In genomic region chr4:183503497-183504063, GRCh38 we compare ENCODE assay signal across 8 cellular contexts. TPM values are rescaled to one million over a fixed set of nuclear protein-coding genes. Genes with fewer than 3 reads are reported as not detected.
DNase-seq lines count a peak whose midpoint lies in the region; ATAC-seq and TF ChIP-seq lines count a peak whose summit lies in the region.

No MANE protein-coding gene starts in this region.

- H3K4me3 ChIP-seq in OCI-LY1 (ENCODE audit: low read depth, low read length, poor library complexity, severe bottlenecking) (peak overlapping the region; percentile 86), endodermal cell (ENCODE audit: low read length) (peak overlapping the region; percentile 93), osteoblast (ENCODE audit: insufficient read depth, low read length) (peak overlapping the region; percentile 90)

- H3K4me1 ChIP-seq in OCI-LY1 (ENCODE audit: insufficient read depth, low read length, severe bottlenecking): peaks cover 44% of the 10 kb centered on the region
- H3K4me1 ChIP-seq in endodermal cell (ENCODE audit: control insufficient read depth, insufficient read depth, low read length): no peaks in the 10 kb centered on the region
- H3K4me1 ChIP-seq in osteoblast (ENCODE audit: insufficient read depth, low read length): peaks cover 9% of the 10 kb centered on the region

- H3K79me2 ChIP-seq in OCI-LY1 (ENCODE audit: insufficient read depth, low read length) (peaks cover 35% of the 10 kb centered on the region), osteoblast (ENCODE audit: insufficient read depth, low read length) (peaks cover 45% of the 10 kb centered on the region)

- no peaks in the 10 kb centered on the region for H3K36me3 Mint-ChIP-seq in endodermal cell (ENCODE audit: low read depth)

- H3F3A ChIP-seq in OCI-LY1 (ENCODE audit: insufficient read depth, low read length): no peaks in the 10 kb centered on the region

- DNase-seq in stimulated activated CD4-positive, alpha-beta T cell treated with anti-CD3 and anti-CD28 coated beads, TNF-alpha, amount 100 ng/mL, for 1 hour (ENCODE audit: low read depth in 3 of 3, low spot score in 1 of 3): peak in 2 of 3 donors; percentile 7 to 22
- DNase-seq in stimulated activated CD4-positive, alpha-beta T cell treated with anti-CD3 and anti-CD28 coated beads, Interleukin-2, amount 100 ng/mL, for 48 hours: no peak
- DNase-seq in endodermal cell (no peak), osteoblast (ENCODE audit: insufficient read length, low spot score, missing footprints) (peak; percentile 81), GM13977 (ENCODE audit: low spot score) (no peak), putamen (ENCODE audit: low spot score) (no peak)

- in situ Hi-C loops in GM13977 (cut with MboI; ENCODE audit: low pct_unique_long_range_greater_than_20kb, low sequenced_read_pairs, unreplicated experiment): no loop called here

- ATAC-seq in HG02759 (IDR thresholded peaks at IDR 0.05; ENCODE audit: unreplicated experiment): peak; percentile 3

- WGBS in endodermal cell (ENCODE audit: insufficient coverage in 1 of 2, insufficient read length in 1 of 2), 2 experiments: 0% methylated on average over 13 to 15 of the region's 15 CpGs

- H3K27ac ChIP-seq in OCI-LY1 (ENCODE audit: low read depth, low read length, poor library complexity, severe bottlenecking) (peak overlapping the region; percentile 84), endodermal cell (ENCODE audit: low read depth, low read length) (peak overlapping the region; percentile 85), osteoblast (ENCODE audit: low read depth, low read length) (peak overlapping the region; percentile 79)

- peaks cover 16% of the 10 kb centered on the region for H3K4me1 Mint-ChIP-seq in endodermal cell

- H3K9me3 Mint-ChIP-seq in endodermal cell: no peaks in the 10 kb centered on the region

- H3K9me2 ChIP-seq in OCI-LY1 (ENCODE audit: low read depth, low read length): no peaks in the 10 kb centered on the region

- H2AFZ ChIP-seq in OCI-LY1 (ENCODE audit: low read length): no peak overlapping the region
- peak overlapping the region; percentile 98 for H2AFZ ChIP-seq in osteoblast (ENCODE audit: low read length)

- no peaks in the 10 kb centered on the region for H3K36me3 ChIP-seq in OCI-LY1 (ENCODE audit: insufficient read depth, low read length)
- H3K36me3 ChIP-seq in endodermal cell (ENCODE audit: control insufficient read depth, insufficient read depth, low read length): no peaks in the 10 kb centered on the region
- no peaks in the 10 kb centered on the region for H3K36me3 ChIP-seq in osteoblast (ENCODE audit: insufficient read depth, low read length)

- no peaks in the 10 kb centered on the region for H3K9me3 ChIP-seq in OCI-LY1 (ENCODE audit: low read length)
- H3K9me3 ChIP-seq in endodermal cell (ENCODE audit: control insufficient read depth, low read length): no peaks in the 10 kb centered on the region
- no peaks in the 10 kb centered on the region for H3K9me3 ChIP-seq in osteoblast (ENCODE audit: low read depth, low read length)

- H3K27me3 ChIP-seq in OCI-LY1 (ENCODE audit: insufficient read depth, low read length) (no peaks in the 10 kb centered on the region), endodermal cell (ENCODE audit: control insufficient read depth, insufficient read depth, low read length, poor library complexity, severe bottlenecking) (no peaks in the 10 kb centered on the region), osteoblast (ENCODE audit: insufficient read depth, low read length) (no peaks in the 10 kb centered on the region)

- peak overlapping the region; percentile 96 for H3K27ac Mint-ChIP-seq in endodermal cell

- H3K4me3 Mint-ChIP-seq in endodermal cell: peak overlapping the region; percentile 94

- H3K27me3 Mint-ChIP-seq in endodermal cell (ENCODE audit: insufficient read depth): no peaks in the 10 kb centered on the region

- no peak for TF ChIP-seq CTCF in OCI-LY1 (IDR thresholded peaks at IDR 0.05; ENCODE audit: low read length)
- TF ChIP-seq CTCF in endodermal cell (conservative IDR thresholded peaks at IDR 0.05): no peak
- TF ChIP-seq CTCF in osteoblast (IDR thresholded peaks at IDR 0.05; ENCODE audit: extremely low read depth, low read depth, low read length): no peak
- no peak for TF ChIP-seq CTCF in GM13977 (IDR thresholded peaks at IDR 0.05; ENCODE audit: extremely low read depth, insufficient read depth, missing control alignments)

- H3K4me2 ChIP-seq in OCI-LY1 (ENCODE audit: low read length) (peak overlapping the region; percentile 69), osteoblast (ENCODE audit: insufficient read depth, low read length) (peak overlapping the region; percentile 91)

- H4K20me1 ChIP-seq in OCI-LY1 (ENCODE audit: insufficient read depth, low read length): 0 out of 2 replicates have a peak, but pooled peaks cover 3% of the 10 kb centered on the region
- H4K20me1 ChIP-seq in osteoblast (ENCODE audit: insufficient read depth, low read length): peaks cover 2% of the 10 kb centered on the region

- H3K9ac ChIP-seq in OCI-LY1 (ENCODE audit: low read length): peak overlapping the region; percentile 75
- H3K9ac ChIP-seq in endodermal cell (ENCODE audit: extremely low read depth, low read length, poor library complexity, severe bottlenecking): peak overlapping the region; percentile 64

RNA-seq across cellular contexts. Expression of gene ING2, which starts 1.3 kb away (rescaled TPM):
- total RNA-seq in endodermal cell (10 to 100 TPM; 16.9 to 19.8 TPM), osteoblast (6.2 and 8.0 TPM in 2 replicates)
- 19.3 TPM for polyA plus RNA-seq in endodermal cell (2013, experiment 1 of 2)
- polyA plus RNA-seq in endodermal cell (2013, experiment 2 of 2): 19.1 TPM

RNA-seq across cellular contexts. Expression of gene CDKN2AIP, which starts 59.1 kb away (rescaled TPM):
- total RNA-seq in endodermal cell: 10 to 100 TPM; 14.1 to 15.3 TPM
- polyA plus RNA-seq in endodermal cell (2013, experiment 1 of 2): 25.6 TPM
- 24.2 TPM for polyA plus RNA-seq in endodermal cell (2013, experiment 2 of 2)
- total RNA-seq in osteoblast: 15.2 and 15.9 TPM in 2 replicates

Comparison
In these comparisons a context has a peak if more than half of its experiments do, and no peak if none do; other contexts are left out.
1. DNase-seq: peak in stimulated activated CD4-positive, alpha-beta T cell treated with anti-CD3 and anti-CD28 coated beads, TNF-alpha, amount 100 ng/mL, for 1 hour (2 of 3) and osteoblast (single experiment); none in stimulated activated CD4-positive, alpha-beta T cell treated with anti-CD3 and anti-CD28 coated beads, Interleukin-2, amount 100 ng/mL, for 48 hours (0 of 2), endodermal cell (single experiment), GM13977 (single experiment) and putamen (single experiment).
2. Peak in every context shown above with its lines, with median percentiles within 50 percentile points of each other: H3K27ac ChIP-seq and H3K4me3 ChIP-seq.